Comparison of ENCODE assay signal across 9 cellular contexts in genomic region chr7:141012696-141013344, GRCh38. TPM values are rescaled to one million over a fixed set of nuclear protein-coding genes. Genes with fewer than 3 reads are reported as not detected.
DNase-seq lines count a peak whose midpoint lies in the region; FAIRE-seq and TF ChIP-seq lines count a peak whose summit lies in the region.
"Had no signal": no experiment of that assay in that cellular context is flagged by ENCODE, and none has a peak within 500 bp of the region (broad histone marks: within the 10 kb centered on the region; RNA-seq: fewer than 3 reads in every experiment).

No MANE protein-coding gene starts in this region.

- H3K36me3 ChIP-seq in bronchial epithelial cell (ENCODE audit: control insufficient read depth, insufficient read depth, low read length): no peaks in the 10 kb centered on the region

- TF ChIP-seq POLR2A in NB4 (IDR thresholded peaks at IDR 0.05; ENCODE audit: extremely low read depth, insufficient read length): no peak

- peaks cover 10% of the 10 kb centered on the region for H3K27me3 Mint-ChIP-seq in osteocyte (ENCODE audit: unreplicated experiment)

- peak overlapping the region; percentile 96 for H3K4me3 Mint-ChIP-seq in osteocyte (ENCODE audit: unreplicated experiment)

- TF ChIP-seq CTCF in NB4 (IDR thresholded peaks at IDR 0.05; ENCODE audit: low read depth, low read length): no peak
- no peak for TF ChIP-seq CTCF in bronchial epithelial cell (IDR thresholded peaks at IDR 0.05; ENCODE audit: insufficient read depth, low read length, severe bottlenecking)
- TF ChIP-seq CTCF in osteocyte (IDR thresholded peaks at IDR 0.05): no peak

- H3K9me3 Mint-ChIP-seq in osteocyte (ENCODE audit: unreplicated experiment): peaks cover 7% of the 10 kb centered on the region

- DNase-seq in DMS53 (lab: John Stamatoyannopoulos, UW) (peak; percentile 33), DMS53 treated with DMSO at 0.1 percent for 48 hours (lab: John Stamatoyannopoulos, UW; ENCODE audit: unreplicated experiment) (no peak), NB4 (ENCODE audit: low read depth) (no peak), bronchial epithelial cell (ENCODE audit: low read depth) (peak; percentile 69), osteocyte (ENCODE audit: extremely low spot score, unreplicated experiment) (no peak), NCI-H1436 treated with DMSO at 0.1 percent for 48 hours (lab: John Stamatoyannopoulos, UW) (no peak), HPDE6-E6E7 (ENCODE audit: extremely low spot score) (no peak)
- DNase-seq in stimulated activated CD4-positive, alpha-beta T cell treated with anti-CD3 and anti-CD28 coated beads, Interleukin-1b, Interleukin-23, amount 100 ng/mL, for 48 hours: no peak
- DNase-seq: 8988T had no signal

- no peaks in the 10 kb centered on the region for H3K27me3 ChIP-seq in bronchial epithelial cell (ENCODE audit: control insufficient read depth, insufficient read depth, low read length)

- H3K4me3 ChIP-seq in NB4 (ENCODE audit: low read depth, low read length) (peak overlapping the region; percentile 3), bronchial epithelial cell (ENCODE audit: low read depth, low read length) (no peak overlapping the region)

- H3K36me3 Mint-ChIP-seq in osteocyte (ENCODE audit: unreplicated experiment): peaks cover 8% of the 10 kb centered on the region

- H3K27ac Mint-ChIP-seq in osteocyte (ENCODE audit: unreplicated experiment): peak overlapping the region; percentile 5

- no peak for FAIRE-seq in bronchial epithelial cell (lab: Jason Lieb, UNC)

- H3K4me1 Mint-ChIP-seq in osteocyte (ENCODE audit: unreplicated experiment): peaks cover 15% of the 10 kb centered on the region

RNA-seq across cellular contexts. Expression of gene MRPS33, which starts 1.9 kb away (rescaled TPM):
- total RNA-seq in bronchial epithelial cell (25.3 and 56.6 TPM in 2 replicates), osteocyte (38.0 and 42.0 TPM in 2 replicates)

Comparison
In these comparisons a context has a peak if more than half of its experiments do, and no peak if none do; other contexts are left out.
1. DNase-seq: peak in DMS53 (single experiment) and bronchial epithelial cell (single experiment); none in DMS53 treated with DMSO at 0.1 percent for 48 hours (single experiment), NB4 (single experiment), osteocyte (single experiment), NCI-H1436 treated with DMSO at 0.1 percent for 48 hours (single experiment), stimulated activated CD4-positive, alpha-beta T cell treated with anti-CD3 and anti-CD28 coated beads, Interleukin-1b, Interleukin-23, amount 100 ng/mL, for 48 hours (single experiment) and HPDE6-E6E7 (single experiment).